ENCODE assay signal across 29 cellular contexts in genomic region chr7:38889079-38889478, GRCh38.
"Had no signal": no experiment of that assay in that cellular context is flagged by ENCODE, and none has a peak within 500 bp of the region (broad histone marks: within the 10 kb centered on the region; RNA-seq: fewer than 3 reads in every experiment).

No MANE protein-coding gene starts in this region.

- H3K27me3 ChIP-seq: colonic mucosa, dorsolateral prefrontal cortex, esophagus muscularis mucosa, esophagus squamous epithelium, foreskin keratinocyte, gastrocnemius medialis, gastroesophageal sphincter, heart left ventricle, heart right ventricle had no signal

- H3K27me3 Mint-ChIP-seq: dendritic cell treated with granulocyte-macrophage colony-stimulating factor and Interleukin-4, amounts not matched to agents 40 ng/mL and 50 ng/mL, for 4 days; effector memory CD8-positive, alpha-beta T cell had no signal

- H3K36me3 ChIP-seq: colonic mucosa, gastrocnemius medialis, gastroesophageal sphincter, heart left ventricle had no signal

- H3K27ac ChIP-seq: colonic mucosa, coronary artery, dorsolateral prefrontal cortex, epithelial cell of prostate, esophagus muscularis mucosa, esophagus squamous epithelium, foreskin keratinocyte, gastrocnemius medialis, gastroesophageal sphincter, heart left ventricle, heart right ventricle had no signal

- ATAC-seq: effector memory CD8-positive, alpha-beta T cell; esophagus mucosa; foreskin keratinocyte; gastrocnemius medialis; gastroesophageal sphincter; heart left ventricle; heart right ventricle had no signal

- DNase-seq: colonic mucosa; cortex of kidney; dermis blood vessel endothelial cell; dorsolateral prefrontal cortex; effector CD4-positive, alpha-beta T cell; effector CD8-positive, alpha-beta T cell; effector memory CD4-positive, alpha-beta T cell; effector memory CD8-positive, alpha-beta T cell; endodermal cell; erythroblast; esophagus squamous epithelium; foreskin fibroblast; foreskin keratinocyte; foreskin melanocyte; gastrocnemius medialis; glutamatergic neuron; head of caudate nucleus; heart left ventricle; heart right ventricle had no signal

- H3K9me3 ChIP-seq: colonic mucosa, esophagus muscularis mucosa, esophagus squamous epithelium, gastrocnemius medialis, gastroesophageal sphincter had no signal

- H3K4me3 Mint-ChIP-seq: dendritic cell treated with granulocyte-macrophage colony-stimulating factor and Interleukin-4, amounts not matched to agents 40 ng/mL and 50 ng/mL, for 4 days; effector memory CD8-positive, alpha-beta T cell; endodermal cell had no signal

- H3K4me3 ChIP-seq: colonic mucosa, coronary artery, dorsolateral prefrontal cortex, esophagus muscularis mucosa, esophagus squamous epithelium, gastrocnemius medialis, gastroesophageal sphincter, heart left ventricle, heart right ventricle had no signal

- FAIRE-seq: colon, endometrium, endothelial cell of umbilical vein, frontal cortex had no signal

- H3K27ac Mint-ChIP-seq: dendritic cell treated with granulocyte-macrophage colony-stimulating factor and Interleukin-4, amounts not matched to agents 40 ng/mL and 50 ng/mL, for 4 days had no signal

- H3K9me3 Mint-ChIP-seq: effector memory CD8-positive, alpha-beta T cell had no signal

- H3K4me1 ChIP-seq: colonic mucosa, esophagus muscularis mucosa, esophagus squamous epithelium, gastrocnemius medialis, gastroesophageal sphincter, heart left ventricle, heart right ventricle had no signal
